Comparison of ENCODE assay signal across 25 cellular contexts in the genomic region with DNA sequence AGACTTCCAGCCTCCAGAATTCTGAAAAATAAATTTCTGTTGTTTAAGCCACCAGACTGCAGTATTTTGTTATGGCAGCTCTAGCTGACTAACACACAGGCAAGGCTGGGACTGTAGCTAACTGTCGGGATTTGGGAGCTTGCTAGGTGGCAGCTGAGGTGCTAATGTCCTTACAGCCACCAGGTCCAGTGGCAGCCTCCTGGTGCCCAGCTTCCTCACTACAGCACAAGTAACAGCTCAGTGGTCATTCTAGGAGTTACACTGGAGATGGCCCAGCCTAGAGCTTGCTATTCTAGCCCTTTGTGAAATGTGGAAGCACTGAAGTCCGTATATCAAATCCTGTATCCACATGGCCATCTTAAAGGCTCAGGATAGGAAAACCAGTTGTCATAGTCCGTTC. TPM values are rescaled to one million over a fixed set of nuclear protein-coding genes. Genes with fewer than 3 reads are reported as not detected.
A peak's percentile ranks its signal among the peaks of the same experiment; 100 is the strongest.
DNase-seq lines count a peak whose midpoint lies in the region; ATAC-seq, FAIRE-seq and TF ChIP-seq lines count a peak whose summit lies in the region.
"Had no signal": no experiment of that assay in that cellular context is flagged by ENCODE, and none has a peak within 500 bp of the region (broad histone marks: within the 10 kb centered on the region; RNA-seq: fewer than 3 reads in every experiment).

No MANE protein-coding gene starts in this region.

- TF ChIP-seq CTCF in LNCaP clone FGC (IDR thresholded peaks at IDR 0.05; ENCODE audit: control insufficient read depth, extremely low read depth, insufficient read depth) (0 out of 2 replicates have a peak, but pooled peaks have one; percentile 11), WERI-Rb-1 (IDR thresholded peaks at IDR 0.05; ENCODE audit: low read depth, low read length) (peak; percentile 43), HepG2 (CRISPR knock-in tag; IDR thresholded peaks at IDR 0.05) (no peak), kidney (IDR thresholded peaks at IDR 0.05; ENCODE audit: borderline replicate concordance, extremely low read depth, insufficient read depth) (no peak)

- POLR2A ChIA-PET in HepG2 (lab: Yijun Ruan, JAX) = interaction anchor here (0.7 to 1.4 kb wide), 5 partner anchors 47 to 101 kb away, joined by 3 to 5 read pairs (median 3); partner anchors contain the start of genes MTARC1 and MTARC2

- H3K4me3 ChIP-seq in LNCaP clone FGC (ENCODE audit: low read depth, low read length) = no peak overlapping the region
- no peak overlapping the region for H3K4me3 ChIP-seq in WERI-Rb-1 (ENCODE audit: low read depth, low read length)
- no peak overlapping the region for H3K4me3 ChIP-seq in HepG2 (replicated peaks in 1 of 3; ENCODE audit: insufficient read depth in 1 of 3, low read depth in 2 of 3, low read length in 3 of 3)
- no peak overlapping the region for H3K4me3 ChIP-seq in kidney (ENCODE audit: low read length in 2 of 2)
- H3K4me3 ChIP-seq: ascending aorta, lower lobe of right lung, skin epidermis had no signal

- H3K4me2 ChIP-seq in HepG2 (ENCODE audit: low read depth, low read length) = no peak overlapping the region

- ATAC-seq in HepG2 (peak; percentile 90), HG03520 (IDR thresholded peaks at IDR 0.05; ENCODE audit: unreplicated experiment) (no peak)
- ATAC-seq: activated naive CD4-positive, alpha-beta T cell treated with anti-CD3 and anti-CD28 coated beads, Interleukin-2, amount 50 U/mL, for 72 hours; foreskin keratinocyte; lower lobe of right lung; T-cell had no signal

- DNase-seq in DMS114 treated with DMSO at 0.1 percent for 48 hours (lab: John Stamatoyannopoulos, UW; ENCODE audit: unreplicated experiment) = peak; percentile 27
- no peak for DNase-seq in LNCaP clone FGC (ENCODE audit: low read depth)
- DNase-seq in WERI-Rb-1 = peak; percentile 38
- DNase-seq in HepG2 (ENCODE audit: low spot score) = peak; percentile 53
- DNase-seq in NOMO-1 (lab: John Stamatoyannopoulos, UW; ENCODE audit: unreplicated experiment in 2 of 2) = no peak
- no peak for DNase-seq in KG1 (lab: John Stamatoyannopoulos, UW)
- no peak for DNase-seq in kidney
- DNase-seq: activated CD4-positive, alpha-beta T cell treated with anti-CD3 and anti-CD28 coated beads, Interleukin-2, amount 10 ng/mL, durations not matched to agents 24 days and 14 days; C1 segment of cervical spinal cord; foreskin keratinocyte; GDM1; H7; hippocampal formation; KBM-7; lower lobe of right lung; NCI-H1930; stimulated activated CD4-positive, alpha-beta T cell treated with anti-CD3 and anti-CD28 coated beads, Interleukin-1b, Interleukin-23, amount 100 ng/mL, for 48 hours; T-cell had no signal

- TF ChIP-seq EP300 in HepG2 (IDR thresholded peaks at IDR 0.05; ENCODE audit: low read depth in 2 of 2, low read length in 2 of 2) = no peak
- no peak for TF ChIP-seq EP300 in HepG2 (CRISPR knock-in tag; IDR thresholded peaks at IDR 0.05; ENCODE audit: borderline replicate concordance)

- H3K4me1 ChIP-seq in HepG2 (ENCODE audit: insufficient read depth, low read length) (peaks cover 18% of the 10 kb centered on the region), kidney (ENCODE audit: control insufficient read depth in 1 of 2, insufficient read depth in 1 of 2, low read depth in 1 of 2, low read length in 2 of 2) (peaks cover 0 to 5% of the 10 kb centered on the region in 2 donors)
- H3K4me1 ChIP-seq: ascending aorta, foreskin keratinocyte had no signal

- intact Hi-C loops in HepG2 (cut with micrococcal nuclease; ENCODE audit: unreplicated experiment) (no loop called here), kidney (cut with DNase I) (no loop called here)

- H4K20me1 ChIP-seq in HepG2 (ENCODE audit: insufficient read depth, low read length) = no peaks in the 10 kb centered on the region

- H3K9me3 ChIP-seq in WERI-Rb-1 (ENCODE audit: severe bottlenecking) (no peaks in the 10 kb centered on the region), HepG2 (ENCODE audit: low read length) (no peaks in the 10 kb centered on the region), kidney (ENCODE audit: control insufficient read depth in 1 of 2, low read length in 2 of 2) (no peaks in the 10 kb centered on the region)
- H3K9me3 ChIP-seq: ascending aorta, lower lobe of right lung had no signal

- CTCF ChIA-PET in HepG2 (lab: Yijun Ruan, JAX; ENCODE audit: low intra/inter-chr PET ratio, low total read pairs) = no interaction called here

- in situ Hi-C loops in HepG2 (cut with HindIII; ENCODE audit: extremely low pct_ligation_motif_present, low pct_unique_long_range_greater_than_20kb) = no loop called here

- H3K27me3 ChIP-seq in WERI-Rb-1 (ENCODE audit: insufficient read depth, low read depth, severe bottlenecking) = no peaks in the 10 kb centered on the region
- H3K27me3 ChIP-seq in HepG2 (ENCODE audit: control insufficient read depth in 1 of 2, insufficient read depth in 2 of 2, low read length in 2 of 2) = no peaks in the 10 kb centered on the region; a peak in 2 of 5 replicates
- H3K27me3 ChIP-seq: ascending aorta had no signal

- no peak overlapping the region for H3K27ac ChIP-seq in WERI-Rb-1
- no peak overlapping the region for H3K27ac ChIP-seq in HepG2 (ENCODE audit: extremely low read length, insufficient read depth, low read length)
- H3K27ac ChIP-seq in kidney (ENCODE audit: low read depth in 2 of 2, low read length in 2 of 2) = no peak overlapping the region
- H3K27ac ChIP-seq: ascending aorta, epithelial cell of prostate, foreskin keratinocyte, lower lobe of right lung, skin epidermis had no signal

- peak; percentile 17; the same call in 1 of the 2 replicates for TF ChIP-seq RAD21 in HepG2 (CRISPR knock-in tag; IDR thresholded peaks at IDR 0.05)

- no peaks in the 10 kb centered on the region for H3K36me3 ChIP-seq in WERI-Rb-1
- H3K36me3 ChIP-seq in HepG2 (replicated peaks in 1 of 2; ENCODE audit: control insufficient read depth in 1 of 2, insufficient read depth in 2 of 2, low read length in 2 of 2) = no peaks in the 10 kb centered on the region
- H3K36me3 ChIP-seq in kidney (ENCODE audit: control insufficient read depth in 1 of 2, insufficient read depth in 2 of 2, low read length in 2 of 2) = no peaks in the 10 kb centered on the region
- H3K36me3 ChIP-seq: ascending aorta, lower lobe of right lung had no signal

- no peak overlapping the region for H3K9ac ChIP-seq in HepG2 (ENCODE audit: insufficient read depth, low read depth, low read length)
- no peak overlapping the region for H3K9ac ChIP-seq in kidney (ENCODE audit: low read length in 2 of 2)

- 17% methylated on average over 2 of the region's 3 CpGs for WGBS in HepG2 (ENCODE audit: low lambda C conversion rate)

- FAIRE-seq in HepG2 (lab: Jason Lieb, UNC) = peak; percentile 23
- FAIRE-seq in kidney (lab: Jason Lieb, UNC) = no peak
- FAIRE-seq: islet of Langerhans, urothelium cell line had no signal

- peaks cover 2% of the 10 kb centered on the region for H3K79me2 ChIP-seq in HepG2 (ENCODE audit: insufficient read depth, low read length)

- H2AFZ ChIP-seq in HepG2 (ENCODE audit: low read length) = no peak overlapping the region

- no peak for TF ChIP-seq POLR2A in HepG2 (IDR thresholded peaks at IDR 0.05; ENCODE audit: insufficient read depth in 1 of 2, low read depth in 2 of 2, low read length in 2 of 2)

- BruUV-seq in HepG2 (replicated peaks; lab: Mats Ljungman, UMichigan) = no TSS peak

TF ChIP-seq in HepG2, 621 proteins besides CTCF, POLR2A, EP300 and RAD21:
- TF ChIP-seq SMC3 (IDR thresholded peaks at IDR 0.05; ENCODE audit: low read length) (peak; percentile 24; the same call in 1 of the 2 replicates), XRCC5 (optimal IDR thresholded peaks at IDR 0.05; ENCODE audit: low read length) (peak; percentile 31), STAG1 (CRISPR knock-in tag; IDR thresholded peaks at IDR 0.05) (peak; percentile 12; the same call in 1 of the 2 replicates), ZFYVE20 (CRISPR knock-in tag; IDR thresholded peaks at IDR 0.05; ENCODE audit: borderline replicate concordance, low read depth) (no peak)

RNA-seq across cellular contexts. Expression of gene C1orf115, which starts 4.3 kb away (rescaled TPM):
- total RNA-seq in HepG2 (2016; rRNA removed; fragmentation: Illumina TruSeq; extraction: Trizol) = 85.9 and 86.7 TPM in 2 replicates
- 13.1 and 13.7 TPM in 2 replicates for total RNA-seq in HepG2 (2016; cell fraction: cytosol; rRNA removed; fragmentation: Illumina TruSeq; extraction: Trizol; ENCODE audit: low read depth)
- total RNA-seq in HepG2 (2016; cell fraction: insoluble cytoplasmic fraction; rRNA removed; fragmentation: Illumina TruSeq; extraction: Trizol) = 83.6 and 85.7 TPM in 2 replicates
- total RNA-seq in HepG2 (2016; cell fraction: membrane; rRNA removed; fragmentation: Illumina TruSeq; extraction: Trizol) = 59.6 and 65.3 TPM in 2 replicates
- total RNA-seq in HepG2 (2016; cell fraction: nucleus; rRNA removed; fragmentation: Illumina TruSeq; extraction: Trizol) = 36.7 and 42.7 TPM in 2 replicates
- polyA plus RNA-seq in HepG2 (2011; rRNA removed) = 25.2 and 30.9 TPM in 2 replicates
- 27.9 and 36.1 TPM in 2 replicates for polyA plus RNA-seq in HepG2 (2011; cell fraction: cytosol; rRNA removed)
- 10.3 and 15.5 TPM in 2 replicates for polyA plus RNA-seq in HepG2 (2011; cell fraction: nucleus; rRNA removed)
- polyA plus RNA-seq in HepG2 (2012) = 25.0 and 26.1 TPM in 2 replicates
- polyA plus RNA-seq in HepG2 (2016; cell fraction: cytosol; fragmentation: Illumina TruSeq; extraction: Trizol; ENCODE audit: low read depth) = 8.3 and 8.7 TPM in 2 replicates
- 89.4 and 93.3 TPM in 2 replicates for polyA plus RNA-seq in HepG2 (2016; cell fraction: insoluble cytoplasmic fraction; fragmentation: Illumina TruSeq; extraction: Trizol; ENCODE audit: low read depth)
- polyA plus RNA-seq in HepG2 (2016; cell fraction: membrane; fragmentation: Illumina TruSeq; extraction: Trizol; ENCODE audit: low read depth) = 38.6 and 42.0 TPM in 2 replicates
- 58.5 and 59.9 TPM in 2 replicates for polyA plus RNA-seq in HepG2 (2016; cell fraction: nucleus; fragmentation: Illumina TruSeq; extraction: Trizol; ENCODE audit: insufficient read depth, low read depth)
- 26.7 TPM in 1 of 2 replicates, not detected in the other for polyA minus RNA-seq in HepG2 (2011; rRNA and poly(A)+ RNA removed; ENCODE audit: low replicate concordance)
- polyA minus RNA-seq in HepG2 (2011; cell fraction: cytosol; rRNA and poly(A)+ RNA removed) = 14.8 and 19.3 TPM in 2 replicates
- polyA minus RNA-seq in HepG2 (2011; cell fraction: nucleus; rRNA and poly(A)+ RNA removed) = 8.0 and 10.9 TPM in 2 replicates
- 29.0 TPM for total RNA-seq in kidney
- polyA plus RNA-seq in kidney (ENCODE audit: insufficient read depth, low read depth, low replicate concordance) = 53.8 TPM

Comparison
In these comparisons a context has a peak if more than half of its experiments do, and no peak if none do; other contexts are left out.
1. DNase-seq: peak in DMS114 treated with DMSO at 0.1 percent for 48 hours (single experiment), WERI-Rb-1 (single experiment) and HepG2 (single experiment); none in LNCaP clone FGC (single experiment), NOMO-1 (0 of 2), KG1 (single experiment) and kidney (single experiment).
2. CTCF ChIP-seq: peak in LNCaP clone FGC (single experiment) and WERI-Rb-1 (single experiment); none in HepG2 (single experiment) and kidney (single experiment).